14 cellular contexts compared by ENCODE assay signal in the genomic region with DNA sequence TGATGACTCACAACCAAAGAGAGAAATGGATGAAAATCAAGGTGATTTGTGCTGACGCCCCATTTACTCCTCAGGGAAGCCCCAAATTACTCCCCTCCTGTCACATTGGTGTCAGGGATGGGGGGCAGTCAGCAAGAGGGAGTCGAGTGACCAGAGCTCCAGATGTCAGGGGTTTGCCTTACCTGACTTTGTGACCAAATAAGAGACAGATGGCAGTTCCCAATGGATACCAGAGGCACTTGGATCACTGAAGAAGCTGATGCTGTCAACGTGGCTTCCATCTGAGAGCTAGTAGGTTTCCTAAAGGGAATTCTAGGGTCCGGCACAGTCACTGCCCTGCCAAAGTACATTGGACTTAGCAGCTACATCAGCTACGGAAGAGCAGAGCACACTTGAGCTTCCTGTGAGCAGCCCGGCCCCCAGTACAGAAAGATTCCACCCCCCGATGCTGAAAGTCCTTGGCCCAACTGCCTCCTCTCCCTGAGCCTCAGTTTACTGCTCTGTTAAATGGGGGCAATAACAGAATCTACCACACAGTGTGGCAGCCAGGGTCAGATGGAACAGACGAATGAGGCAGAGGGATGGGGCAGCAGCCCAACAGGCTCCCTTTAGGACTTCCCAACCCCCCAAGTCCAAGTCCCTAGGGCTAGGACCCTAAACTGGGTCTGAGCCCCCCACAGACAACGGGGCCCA. TPM values are rescaled to one million over a fixed set of nuclear protein-coding genes. Genes with fewer than 3 reads are reported as not detected.
DNase-seq lines count a peak whose midpoint lies in the region; ATAC-seq and TF ChIP-seq lines count a peak whose summit lies in the region.
"Had no signal": no experiment of that assay in that cellular context is flagged by ENCODE, and none has a peak within 500 bp of the region (broad histone marks: within the 10 kb centered on the region; RNA-seq: fewer than 3 reads in every experiment).

No MANE protein-coding gene starts in this region.

- no peaks in the 10 kb centered on the region for H3K36me3 Mint-ChIP-seq in glutamatergic neuron (ENCODE audit: unreplicated experiment)
- H3K36me3 Mint-ChIP-seq: CD14-positive monocyte; CD8-positive, alpha-beta T cell had no signal

- in situ Hi-C loops in G401 (cut with HindIII; ENCODE audit: low sequenced_read_pairs): no loop called here

- peaks cover 21% of the 10 kb centered on the region for H3K9me3 Mint-ChIP-seq in glutamatergic neuron (ENCODE audit: unreplicated experiment)
- H3K9me3 Mint-ChIP-seq in stimulated activated naive CD8-positive, alpha-beta T cell treated with anti-CD3 and anti-CD28 coated beads, Interleukin-15, amount 100 ng/mL, for 72 hours: no peaks in the 10 kb centered on the region
- H3K9me3 Mint-ChIP-seq: CD14-positive monocyte; CD8-positive, alpha-beta T cell had no signal

- peak overlapping the region; percentile 99 for H3K27ac Mint-ChIP-seq in glutamatergic neuron (ENCODE audit: unreplicated experiment)
- H3K27ac Mint-ChIP-seq in stimulated activated naive CD8-positive, alpha-beta T cell treated with anti-CD3 and anti-CD28 coated beads, Interleukin-15, amount 100 ng/mL, for 72 hours: no peak overlapping the region
- H3K27ac Mint-ChIP-seq: CD8-positive, alpha-beta T cell had no signal

- peak overlapping the region; percentile 71 for H3K4me3 Mint-ChIP-seq in glutamatergic neuron (ENCODE audit: unreplicated experiment)
- H3K4me3 Mint-ChIP-seq in stimulated activated naive CD8-positive, alpha-beta T cell treated with anti-CD3 and anti-CD28 coated beads, Interleukin-15, amount 100 ng/mL, for 72 hours: no peak overlapping the region
- H3K4me3 Mint-ChIP-seq: CD14-positive monocyte; CD8-positive, alpha-beta T cell had no signal

- peaks cover 19% of the 10 kb centered on the region for H3K27me3 Mint-ChIP-seq in glutamatergic neuron (ENCODE audit: unreplicated experiment)
- peaks cover 80% of the 10 kb centered on the region for H3K27me3 Mint-ChIP-seq in stimulated activated naive CD8-positive, alpha-beta T cell treated with anti-CD3 and anti-CD28 coated beads, Interleukin-15, amount 100 ng/mL, for 72 hours

- ATAC-seq in stimulated activated naive CD8-positive, alpha-beta T cell treated with anti-CD3 and anti-CD28 coated beads, Interleukin-15, amount 100 ng/mL, for 72 hours: no peak
- ATAC-seq: CD8-positive, alpha-beta T cell had no signal

- peaks cover 38% of the 10 kb centered on the region for H3K4me1 Mint-ChIP-seq in glutamatergic neuron (ENCODE audit: low read depth, unreplicated experiment)
- no peaks in the 10 kb centered on the region for H3K4me1 Mint-ChIP-seq in stimulated activated naive CD8-positive, alpha-beta T cell treated with anti-CD3 and anti-CD28 coated beads, Interleukin-15, amount 100 ng/mL, for 72 hours
- H3K4me1 Mint-ChIP-seq: CD14-positive monocyte had no signal

- DNase-seq in DMS 273 (lab: John Stamatoyannopoulos, UW; ENCODE audit: unreplicated experiment) (peak; percentile 49), DMS 273 treated with DMSO at 0.1 percent for 48 hours (lab: John Stamatoyannopoulos, UW) (no peak), G401 (ENCODE audit: low spot score) (peak; percentile 9), NCI-H69 (lab: John Stamatoyannopoulos, UW) (peak; percentile 75), glutamatergic neuron (no peak), GF-D8 (lab: John Stamatoyannopoulos, UW) (no peak)
- no peak for DNase-seq in stimulated activated naive CD8-positive, alpha-beta T cell treated with anti-CD3 and anti-CD28 coated beads, Interleukin-15, amount 100 ng/mL, for 72 hours
- DNase-seq in activated CD4-positive, alpha-beta T cell treated with anti-CD3 and anti-CD28 coated beads, Interleukin-2, amount 50 U/mL, for 1 hour: no peak
- DNase-seq: CD8-positive, alpha-beta T cell had no signal

- no peak for TF ChIP-seq CTCF in glutamatergic neuron (IDR thresholded peaks at IDR 0.05; ENCODE audit: partially characterized antibody, unreplicated experiment)

RNA-seq across cellular contexts. Expression of a gene that starts 23.1 kb away (rescaled TPM):
- total RNA-seq in G401 (2014; rRNA removed; shearing (Covaris generic)): not detected in 2 replicates
- not detected for total RNA-seq in glutamatergic neuron (ENCODE audit: unreplicated experiment)
- total RNA-seq: A673; CD8-positive, alpha-beta T cell; Daoy; H1; HT-29 had no signal

RNA-seq across cellular contexts. Expression of a gene that starts 30.1 kb away (rescaled TPM):
- not detected in 2 replicates for total RNA-seq in G401 (2014; rRNA removed; shearing (Covaris generic))
- total RNA-seq in glutamatergic neuron (ENCODE audit: unreplicated experiment): not detected
- total RNA-seq: A673; CD8-positive, alpha-beta T cell; Daoy; H1; HT-29 had no signal

RNA-seq across cellular contexts. Expression of a gene that starts 39.7 kb away (rescaled TPM):
- not detected in 2 replicates for total RNA-seq in G401 (2014; rRNA removed; shearing (Covaris generic))
- not detected for total RNA-seq in glutamatergic neuron (ENCODE audit: unreplicated experiment)
- total RNA-seq: A673; CD8-positive, alpha-beta T cell; Daoy; H1; HT-29 had no signal

RNA-seq across cellular contexts. Expression of a gene that starts 50.1 kb away (rescaled TPM):
- total RNA-seq in G401 (2014; rRNA removed; shearing (Covaris generic)): not detected in 2 replicates
- 0.69 TPM for total RNA-seq in glutamatergic neuron (ENCODE audit: unreplicated experiment)
- total RNA-seq: A673; CD8-positive, alpha-beta T cell; Daoy; HT-29 had no signal

Comparison
In these comparisons a context has a peak if more than half of its experiments do, and no peak if none do; other contexts are left out.
1. DNase-seq: peak in DMS 273 (single experiment), G401 (single experiment) and NCI-H69 (single experiment); none in DMS 273 treated with DMSO at 0.1 percent for 48 hours (single experiment), glutamatergic neuron (single experiment), GF-D8 (single experiment), stimulated activated naive CD8-positive, alpha-beta T cell treated with anti-CD3 and anti-CD28 coated beads, Interleukin-15, amount 100 ng/mL, for 72 hours (0 of 2) and activated CD4-positive, alpha-beta T cell treated with anti-CD3 and anti-CD28 coated beads, Interleukin-2, amount 50 U/mL, for 1 hour (single experiment).